Comparison of ENCODE assay signal across 25 cellular contexts in the genomic region with DNA sequence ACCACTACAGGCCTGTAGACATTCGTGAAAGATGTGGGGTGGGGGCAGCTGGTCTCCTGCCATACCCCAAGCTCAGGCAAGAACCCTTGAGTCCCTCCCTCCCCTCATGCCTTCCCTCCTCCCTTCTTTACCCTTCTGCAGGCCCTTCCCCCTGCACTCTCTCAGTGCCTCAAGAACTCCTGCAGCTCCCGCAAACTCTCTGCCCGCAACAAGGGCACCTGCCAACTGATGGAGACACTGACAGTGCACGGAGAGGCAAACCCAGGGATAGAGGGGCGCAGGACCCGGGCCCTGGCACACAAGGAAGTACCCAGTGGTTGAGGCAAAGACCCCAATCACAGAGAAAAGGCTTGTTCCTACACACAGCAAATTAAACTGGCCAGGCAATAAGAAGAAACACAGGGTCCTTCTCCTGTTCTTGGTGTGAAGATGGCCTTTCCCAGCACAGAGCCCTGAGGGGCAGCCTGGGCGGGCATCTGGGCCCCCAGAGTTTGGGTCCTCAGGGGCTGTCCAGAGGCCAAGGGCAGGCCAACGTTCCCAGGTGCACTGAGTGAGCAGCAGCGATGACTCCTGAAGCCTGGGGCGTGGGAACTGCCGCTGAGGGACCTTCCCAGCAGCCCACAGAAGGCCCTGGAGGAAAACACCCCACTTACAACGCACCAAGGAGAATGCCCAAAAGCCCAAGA. TPM values are rescaled to one million over a fixed set of nuclear protein-coding genes. Genes with fewer than 3 reads are reported as not detected.
"Had no signal": no experiment of that assay in that cellular context is flagged by ENCODE, and none has a peak within 500 bp of the region (broad histone marks: within the 10 kb centered on the region; RNA-seq: fewer than 3 reads in every experiment).

No MANE protein-coding gene starts in this region.

- H3K4me3 Mint-ChIP-seq: stimulated activated memory B cell treated with anti-CD40 and anti-IgM and Interleukin-4, amounts not matched to agents 10 μg/mL and 1 μg/mL and 100 μg/mL, for 72 hours; stimulated activated naive CD8-positive, alpha-beta T cell treated with anti-CD3 and anti-CD28 coated beads, Interleukin-15, Interleukin-2, amounts not matched to agents 100 ng/mL and 50 ng/mL, for 24 hours had no signal

- H3K36me3 ChIP-seq: heart right ventricle, right lobe of liver, tibial nerve had no signal

- DNase-seq: effector memory CD4-positive, alpha-beta T cell; heart right ventricle; hypothalamus; mesenchymal stem cell; naive B cell; psoas muscle; right lobe of liver; stimulated activated CD4-positive, alpha-beta T cell treated with anti-CD3 and anti-CD28 coated beads, Interleukin-15, amount 100 ng/mL, for 24 hours; stimulated activated CD4-positive, alpha-beta T cell treated with anti-CD3 and anti-CD28 coated beads, Interleukin-1b, Interleukin-23, amount 100 ng/mL, for 48 hours; stimulated activated CD4-positive, alpha-beta T cell treated with anti-CD3 and anti-CD28 coated beads, Interleukin-4, amount 100 ng/mL, for 24 hours; testis had no signal

- H3K27ac ChIP-seq: heart right ventricle, psoas muscle, right lobe of liver, testis, tibial nerve had no signal

- H3K4me3 ChIP-seq: heart right ventricle, lung, psoas muscle, right lobe of liver, testis, tibial nerve had no signal

- H3K27me3 ChIP-seq: right lobe of liver, testis had no signal

- FAIRE-seq: endometrium, frontal cortex, islet of Langerhans had no signal

- H3K27me3 Mint-ChIP-seq: stimulated activated naive CD8-positive, alpha-beta T cell treated with anti-CD3 and anti-CD28 coated beads, Interleukin-15, Interleukin-2, amounts not matched to agents 100 ng/mL and 50 ng/mL, for 24 hours had no signal

- ATAC-seq: left lobe of liver; psoas muscle; right lobe of liver; stimulated activated memory B cell treated with anti-CD40 and anti-IgM and Interleukin-4, amounts not matched to agents 10 μg/mL and 1 μg/mL and 100 μg/mL, for 72 hours had no signal

- H3K9me3 ChIP-seq: heart right ventricle, psoas muscle, right lobe of liver, testis, tibial nerve had no signal

- H3K9me3 Mint-ChIP-seq: nephron; stimulated activated memory B cell treated with anti-CD40 and anti-IgM and Interleukin-4, amounts not matched to agents 10 μg/mL and 1 μg/mL and 100 μg/mL, for 72 hours; stimulated activated naive CD8-positive, alpha-beta T cell treated with anti-CD3 and anti-CD28 coated beads, Interleukin-15, Interleukin-2, amounts not matched to agents 100 ng/mL and 50 ng/mL, for 24 hours had no signal

- H3K4me1 Mint-ChIP-seq: naive B cell; nephron; stimulated activated memory B cell treated with anti-CD40 and anti-IgM and Interleukin-4, amounts not matched to agents 10 μg/mL and 1 μg/mL and 100 μg/mL, for 72 hours had no signal

- H3K4me1 ChIP-seq: heart right ventricle, psoas muscle, right lobe of liver, testis had no signal

- H3K36me3 Mint-ChIP-seq: naive B cell; stimulated activated memory B cell treated with anti-CD40 and anti-IgM and Interleukin-4, amounts not matched to agents 10 μg/mL and 1 μg/mL and 100 μg/mL, for 72 hours had no signal

- H3K27ac Mint-ChIP-seq: naive B cell; nephron; stimulated activated memory B cell treated with anti-CD40 and anti-IgM and Interleukin-4, amounts not matched to agents 10 μg/mL and 1 μg/mL and 100 μg/mL, for 72 hours; stimulated activated naive CD8-positive, alpha-beta T cell treated with anti-CD3 and anti-CD28 coated beads, Interleukin-15, Interleukin-2, amounts not matched to agents 100 ng/mL and 50 ng/mL, for 24 hours had no signal

RNA-seq across cellular contexts. Expression of gene TEKT4, which starts 1.6 kb away (rescaled TPM):
- total RNA-seq: esophagus mucosa, fibroblast of lung, glomerular endothelial cell, omental fat pad, tibial nerve, ureter had no signal
- polyA plus RNA-seq: fibroblast of lung, heart right ventricle, psoas muscle had no signal
